Comparison of ENCODE assay signal across 1 cellular context in genomic region chr10:50624866-50625491, GRCh38.
TF ChIP-seq lines count a peak whose summit lies in the region.

No MANE protein-coding gene starts in this region.

TF ChIP-seq in K562, 482 proteins besides CTCF, POLR2A, EP300 and RAD21 (continued from another document and continues in another):
- TF ChIP-seq ZNF407 (IDR thresholded peaks at IDR 0.05; ENCODE audit: low read depth) (no peak), NKRF (IDR thresholded peaks at IDR 0.05; ENCODE audit: borderline replicate concordance) (peak; percentile 74; the same call in 1 of the 2 replicates), ELF2 (CRISPR knock-in tag; IDR thresholded peaks at IDR 0.05) (peak; percentile 74), ZNF77 (CRISPR knock-in tag; IDR thresholded peaks at IDR 0.05) (no peak), ZNF174 (CRISPR knock-in tag; IDR thresholded peaks at IDR 0.05) (no peak), BCLAF1 (IDR thresholded peaks at IDR 0.05; ENCODE audit: borderline replicate concordance in 1 of 2, control insufficient read depth in 1 of 2, low read depth in 2 of 2, low read length in 1 of 2) (no peak), ELF1 (tag; IDR thresholded peaks at IDR 0.05) (peak; percentile 91), WHSC1 (IDR thresholded peaks at IDR 0.05; ENCODE audit: low read length) (no peak), MAFG (tag; conservative IDR thresholded peaks at IDR 0.05) (no peak), ZNF253 (CRISPR knock-in tag; conservative IDR thresholded peaks at IDR 0.05) (no peak), ZNF699 (CRISPR knock-in tag; IDR thresholded peaks at IDR 0.05; ENCODE audit: insufficient replicate concordance) (no peak), ZNF277 (CRISPR knock-in tag; IDR thresholded peaks at IDR 0.05; ENCODE audit: borderline replicate concordance) (no peak), E2F5 (CRISPR knock-in tag; IDR thresholded peaks at IDR 0.05) (0 out of 2 replicates have a peak, but pooled peaks have one; percentile 17), NR1H2 (CRISPR knock-in tag; IDR thresholded peaks at IDR 0.05) (no peak), TFE3 (CRISPR knock-in tag; IDR thresholded peaks at IDR 0.05) (peak; percentile 99), THAP7 (CRISPR knock-in tag; IDR thresholded peaks at IDR 0.05) (no peak), MCM7 (IDR thresholded peaks at IDR 0.05) (no peak), MIER1 (IDR thresholded peaks at IDR 0.05; ENCODE audit: low read depth) (no peak), HOMEZ (CRISPR knock-in tag; IDR thresholded peaks at IDR 0.05) (0 out of 2 replicates have a peak, but pooled peaks have one; percentile 8), KDM4B (IDR thresholded peaks at IDR 0.05; ENCODE audit: borderline replicate concordance in 2 of 2, low read depth in 1 of 2) (peak in 1 of 2 experiments; percentile 47; a peak in 1 of 4 replicates), ZKSCAN3 (CRISPR knock-in tag; IDR thresholded peaks at IDR 0.05) (no peak), MCM2 (IDR thresholded peaks at IDR 0.05; ENCODE audit: low read depth) (no peak), GTF2F1 (IDR thresholded peaks at IDR 0.05; ENCODE audit: low read depth, low read length) (no peak; the same call in none of the 2 replicates), MLLT1 (IDR thresholded peaks at IDR 0.05) (peak; percentile 62 to 70; a peak in 3 of 4 replicates), ESRRB (CRISPR knock-in tag; IDR thresholded peaks at IDR 0.05; ENCODE audit: borderline replicate concordance) (no peak), STAT6 (CRISPR knock-in tag; IDR thresholded peaks at IDR 0.05) (no peak), ELK3 (CRISPR knock-in tag; IDR thresholded peaks at IDR 0.05) (0 out of 2 replicates have a peak, but pooled peaks have one; percentile 22)
